ENCODE assay signal across 19 cellular contexts in genomic region chr22:25514436-25514835, GRCh38. TPM values are rescaled to one million over a fixed set of nuclear protein-coding genes. Genes with fewer than 3 reads are reported as not detected.
DNase-seq lines count a peak whose midpoint lies in the region; ATAC-seq, FAIRE-seq and TF ChIP-seq lines count a peak whose summit lies in the region.
"Had no signal": no experiment of that assay in that cellular context is flagged by ENCODE, and none has a peak within 500 bp of the region (broad histone marks: within the 10 kb centered on the region; RNA-seq: fewer than 3 reads in every experiment).

No MANE protein-coding gene starts in this region.

- TF ChIP-seq CTCF in IMR-90 (conservative IDR thresholded peaks at IDR 0.05; ENCODE audit: low read depth, low read length), result no peak
- TF ChIP-seq CTCF in bronchial epithelial cell (IDR thresholded peaks at IDR 0.05; ENCODE audit: insufficient read depth, low read length, severe bottlenecking), result no peak
- TF ChIP-seq CTCF in omental fat pad (IDR thresholded peaks at IDR 0.05), result no peak
- no peak for TF ChIP-seq CTCF in body of pancreas (IDR thresholded peaks at IDR 0.05)

- dilution Hi-C loops in IMR-90 (cut with HindIII; ENCODE audit: low sequenced_read_pairs, unreplicated experiment), result no loop called here

- FAIRE-seq in bronchial epithelial cell (lab: Jason Lieb, UNC), result no peak
- FAIRE-seq: A204.1, pancreas, small intestine had no signal

- H2BK5ac ChIP-seq in IMR-90 (ENCODE audit: low read depth, low read length, poor library complexity, severe bottlenecking), result no peak overlapping the region

- H3K9me3 ChIP-seq in IMR-90 (ENCODE audit: control insufficient read depth, insufficient read depth, low read length) (no peaks in the 10 kb centered on the region), body of pancreas (no peaks in the 10 kb centered on the region)
- H3K9me3 ChIP-seq: pancreas, transverse colon had no signal

- H3K23ac ChIP-seq in IMR-90 (ENCODE audit: low read depth, low read length), result no peak overlapping the region

- 48% methylated on average over 2 of the region's 8 CpGs; no CpG with 5 or more reads in 1 of the 2 experiments for WGBS in IMR-90 (ENCODE audit: extremely low coverage in 2 of 2, insufficient read length in 1 of 2), 2 experiments
- 79 to 88% methylated on average over 8 of the region's 8 CpGs for WGBS in body of pancreas, 2 donors

- H4K8ac ChIP-seq in IMR-90 (ENCODE audit: low read depth in 2 of 2, low read length in 2 of 2), result no peak overlapping the region

- H4K20me1 ChIP-seq in IMR-90 (ENCODE audit: insufficient read depth, low read length), result no peaks in the 10 kb centered on the region

- H2BK120ac ChIP-seq in IMR-90 (ENCODE audit: low read depth, low read length), result no peak overlapping the region

- POLR2A ChIA-PET in IMR-90 (lab: Charles Lee; ENCODE audit: unreplicated experiment), result no interaction called here

- intact Hi-C loops in IMR-90 (cut with micrococcal nuclease) (no loop called here), body of pancreas (cut with DNase I) (no loop called here)

- BruUV-seq in IMR-90 (replicated peaks; lab: Mats Ljungman, UMichigan), result no TSS peak

- H3K56ac ChIP-seq in IMR-90 (ENCODE audit: extremely low read depth, insufficient read depth, low read length), result no peak overlapping the region

- H2BK15ac ChIP-seq in IMR-90 (ENCODE audit: low read depth, low read length), result no peak overlapping the region

- H3K36me3 ChIP-seq in IMR-90 (ENCODE audit: control insufficient read depth, insufficient read depth, low read length) (peaks cover 10% of the 10 kb centered on the region), bronchial epithelial cell (ENCODE audit: control insufficient read depth, insufficient read depth, low read length) (peaks cover 6% of the 10 kb centered on the region), body of pancreas (replicated peaks in 1 of 2; ENCODE audit: insufficient read depth in 1 of 2, low read depth in 2 of 2) (no peaks in the 10 kb centered on the region)
- H3K36me3 ChIP-seq: pancreas, transverse colon had no signal

- H3K27ac ChIP-seq in IMR-90 (ENCODE audit: insufficient read depth, low read length) (no peak overlapping the region), body of pancreas (no peak overlapping the region)
- H3K27ac ChIP-seq: C4-2B, pancreas, transverse colon had no signal

- H3K18ac ChIP-seq in IMR-90 (ENCODE audit: low read depth, low read length), result no peak overlapping the region

- H4K5ac ChIP-seq in IMR-90 (ENCODE audit: low read depth, low read length), result no peak overlapping the region

- CTCF ChIA-PET in IMR-90 (lab: Yijun Ruan, JAX), result no interaction called here

- H3K4me3 ChIP-seq in IMR-90 (ENCODE audit: insufficient read depth, low read depth, low read length) (no peak overlapping the region), bronchial epithelial cell (ENCODE audit: low read depth, low read length) (no peak overlapping the region), body of pancreas (no peak overlapping the region)
- H3K4me3 ChIP-seq: pancreas, transverse colon had no signal

- H2AK5ac ChIP-seq in IMR-90 (ENCODE audit: low read depth, low read length), result no peak overlapping the region

- H3K27me3 ChIP-seq in IMR-90 (ENCODE audit: control insufficient read depth, insufficient read depth, low read length) (no peaks in the 10 kb centered on the region), bronchial epithelial cell (ENCODE audit: control insufficient read depth, insufficient read depth, low read length) (no peaks in the 10 kb centered on the region), body of pancreas (no peaks in the 10 kb centered on the region)
- H3K27me3 ChIP-seq: pancreas, transverse colon had no signal

- no peak overlapping the region for H2AK9ac ChIP-seq in IMR-90 (replicated peaks; ENCODE audit: low read depth, low read length, poor library complexity)

- no peak overlapping the region for H3K4me2 ChIP-seq in IMR-90 (ENCODE audit: low read depth, low read length)

- H3K14ac ChIP-seq in IMR-90 (replicated peaks; ENCODE audit: low read depth, low read length), result no peak overlapping the region

- peaks cover 2% of the 10 kb centered on the region; the same call in 1 of the 2 replicates for H3K4me1 ChIP-seq in IMR-90 (ENCODE audit: control insufficient read depth, insufficient read depth, low read length)
- no peaks in the 10 kb centered on the region for H3K4me1 ChIP-seq in body of pancreas
- H3K4me1 ChIP-seq: pancreas, transverse colon had no signal

- no peak overlapping the region for H3K4ac ChIP-seq in IMR-90 (ENCODE audit: low read depth, low read length)

- in situ Hi-C loops in IMR-90 (cut with MboI; ENCODE audit: low sequenced_read_pairs), result no loop called here

- no peak overlapping the region for H3K9ac ChIP-seq in IMR-90 (ENCODE audit: low read depth, low read length)

- TF ChIP-seq POLR2A in IMR-90 (IDR thresholded peaks at IDR 0.05; ENCODE audit: low read depth, low read length) (no peak), body of pancreas (IDR thresholded peaks at IDR 0.05) (no peak)

- H3K9me1 ChIP-seq in IMR-90 (ENCODE audit: insufficient read depth, low read length), result no peaks in the 10 kb centered on the region

- no peaks in the 10 kb centered on the region for H3K79me1 ChIP-seq in IMR-90 (ENCODE audit: low read depth in 1 of 2, low read length in 2 of 2)

- no peak overlapping the region for H2BK20ac ChIP-seq in IMR-90 (ENCODE audit: low read depth, low read length)

- ATAC-seq in IMR-90 (ENCODE audit: low read depth) (peak; percentile 17; the same call in 1 of the 2 replicates), omental fat pad (ENCODE audit: low FRiP score) (peak; percentile 65), HG02678 (IDR thresholded peaks at IDR 0.05; ENCODE audit: unreplicated experiment) (no peak), body of pancreas (no peak)
- ATAC-seq: activated T-cell treated with anti-CD3 and anti-CD28 coated beads, Interleukin-2, amount 50 U/mL, for 4 hours; left ventricle myocardium superior; pancreas; stimulated activated naive B cell treated with anti-CD40 and anti-IgM and Interleukin-4, amounts not matched to agents 10 μg/mL and 1 μg/mL and 100 μg/mL, for 72 hours had no signal

- H4K91ac ChIP-seq in IMR-90 (ENCODE audit: insufficient read depth, low read depth, low read length), result no peak overlapping the region

- no peak overlapping the region for H2AFZ ChIP-seq in IMR-90 (replicated peaks; ENCODE audit: low read length, poor library complexity)

- TF ChIP-seq RAD21 in IMR-90 (IDR thresholded peaks at IDR 0.05; ENCODE audit: low read length), result no peak

- DNase-seq in DMS53 (lab: John Stamatoyannopoulos, UW), result peak; percentile 8
- DNase-seq in DMS53 treated with DMSO at 0.1 percent for 48 hours (lab: John Stamatoyannopoulos, UW; ENCODE audit: unreplicated experiment), result no peak
- DNase-seq in IMR-90, result peak; percentile 54
- DNase-seq in bronchial epithelial cell (ENCODE audit: low read depth), result peak; percentile 32
- DNase-seq in omental fat pad (ENCODE audit: low spot score), result no peak
- no peak for DNase-seq in stimulated activated CD4-positive, alpha-beta T cell treated with anti-CD3 and anti-CD28 coated beads, Interleukin-4, amount 100 ng/mL, for 1 hour
- DNase-seq in body of pancreas, result no peak
- DNase-seq: activated T-cell treated with anti-CD3 and anti-CD28 coated beads, Interleukin-2, amount 50 U/mL, for 4 hours; central memory CD4-positive, alpha-beta T cell; effector memory CD4-positive, alpha-beta T cell; left ventricle myocardium superior; NCI-H2081; pancreas; small intestine; stimulated activated naive B cell treated with anti-CD40 and anti-IgM and Interleukin-4, amounts not matched to agents 10 μg/mL and 1 μg/mL and 100 μg/mL, for 72 hours; transverse colon had no signal

TF ChIP-seq in IMR-90, 13 proteins besides CTCF, POLR2A, EP300 and RAD21:
- TF ChIP-seq ELK1 (IDR thresholded peaks at IDR 0.05; ENCODE audit: borderline replicate concordance, low read depth, low read length) (no peak), NFE2L2 (IDR thresholded peaks at IDR 0.05; ENCODE audit: low read depth, low read length) (peak; percentile 63)

RNA-seq across cellular contexts. Expression of gene GRK3, which starts 50.0 kb away (rescaled TPM):
- total RNA-seq in IMR-90 (2012; rRNA removed) (1.6 and 1.9 TPM in 2 replicates), bronchial epithelial cell (4.2 and 4.6 TPM in 2 replicates), omental fat pad (10 to 100 TPM; 17.2 to 45.1 (median 27.1) TPM), body of pancreas (10 to 100 TPM; 10.4 to 10.9 TPM)
- 0.58 and 0.80 TPM in 2 replicates for polyA plus RNA-seq in IMR-90 (2012; rRNA removed)
- polyA plus RNA-seq in IMR-90 (2012; cell fraction: cytosol; rRNA removed), result 0.15 and 0.23 TPM in 2 replicates
- polyA plus RNA-seq in IMR-90 (2012; cell fraction: nucleus; rRNA removed; ENCODE audit: low replicate concordance), result 0.22 and 1.1 TPM in 2 replicates

Comparison
In these comparisons a context has a peak if more than half of its experiments do, and no peak if none do; other contexts are left out.
1. DNase-seq: peak in DMS53 (single experiment), IMR-90 (single experiment) and bronchial epithelial cell (single experiment); none in DMS53 treated with DMSO at 0.1 percent for 48 hours (single experiment), omental fat pad (single experiment), stimulated activated CD4-positive, alpha-beta T cell treated with anti-CD3 and anti-CD28 coated beads, Interleukin-4, amount 100 ng/mL, for 1 hour (single experiment) and body of pancreas (0 of 4).
2. ATAC-seq: peak in IMR-90 (single experiment) and omental fat pad (single experiment); none in HG02678 (single experiment) and body of pancreas (single experiment).